In genomic region chr16:87674405-87674804, GRCh38 we compare ENCODE assay signal across 16 cellular contexts.
"Had no signal": no experiment of that assay in that cellular context is flagged by ENCODE, and none has a peak within 500 bp of the region (broad histone marks: within the 10 kb centered on the region; RNA-seq: fewer than 3 reads in every experiment).

No MANE protein-coding gene starts in this region.

- H3K27ac ChIP-seq: heart right ventricle, pancreas, tibial artery had no signal

- H3K9me3 ChIP-seq: heart right ventricle, pancreas, tibial artery had no signal

- DNase-seq: activated CD4-positive, alpha-beta memory T cell treated with anti-CD3 and anti-CD28 coated beads for 36 hours; activated effector memory CD4-positive, alpha-beta T cell treated with Interleukin-2 at 50 U/mL for 16 hours; activated naive CD4-positive, alpha-beta T cell treated with anti-CD3 and anti-CD28 coated beads for 36 hours; activated naive CD8-positive, alpha-beta T cell treated with anti-CD3 and anti-CD28 coated beads, Interleukin-2, amount 10 ng/mL, durations not matched to agents 7 days and 5 days; activated T-cell treated with anti-CD3 and anti-CD28 coated beads, Interleukin-2, amount 50 U/mL, for 72 hours; amygdala; cerebellar nuclear complex; cortex of kidney; effector CD4-positive, alpha-beta T cell; heart right ventricle; islet precursor cell; left colon; pancreas; stimulated activated CD4-positive, alpha-beta T cell treated with anti-CD3 and anti-CD28 coated beads, Interleukin-4, amount 100 ng/mL, for 4 hours; substantia nigra; tibial artery had no signal

- H3K27me3 ChIP-seq: pancreas had no signal

- H3K36me3 ChIP-seq: heart right ventricle, pancreas, tibial artery had no signal

- H3K4me1 ChIP-seq: heart right ventricle, pancreas, tibial artery had no signal

- H3K4me3 ChIP-seq: heart right ventricle, pancreas, tibial artery had no signal
